Comparison of ENCODE assay signal across 24 cellular contexts in genomic region chr5:60177596-60177995, GRCh38.
A peak's percentile ranks its signal among the peaks of the same experiment; 100 is the strongest.
DNase-seq lines count a peak whose midpoint lies in the region; ATAC-seq, FAIRE-seq and TF ChIP-seq lines count a peak whose summit lies in the region.
"Had no signal": no experiment of that assay in that cellular context is flagged by ENCODE, and none has a peak within 500 bp of the region (broad histone marks: within the 10 kb centered on the region; RNA-seq: fewer than 3 reads in every experiment).

No MANE protein-coding gene starts in this region.

- DNase-seq in HTR-8/SVneo (ENCODE audit: insufficient read length, low spot score) (peak; percentile 2), chondrocyte (ENCODE audit: low spot score) (no peak), osteocyte (ENCODE audit: extremely low spot score, unreplicated experiment) (no peak), KBM-7 (no peak)
- no peak for DNase-seq in CD8-positive, alpha-beta T cell
- DNase-seq in activated CD4-positive, alpha-beta memory T cell treated with anti-CD3 and anti-CD28 coated beads for 36 hours: no peak
- DNase-seq: ACHN; C1 segment of cervical spinal cord; DND-41; GDM1; H7; Kasumi-1; NCI-H1105; NCI-H2081 treated with DMSO at 0.1 percent for 48 hours; NCI-H510A; NCI-H748 treated with DMSO at 0.1 percent for 48 hours; NK-92 treated with Interleukin-12 subunit alpha and Interleukin-12 subunit beta, amount 100 ng/mL, for 24 hours; Peyer's patch; Right ventricle myocardium superior had no signal

- H3K4me1 Mint-ChIP-seq in chondrocyte (ENCODE audit: low read depth) (peaks cover 28% of the 10 kb centered on the region), osteocyte (ENCODE audit: unreplicated experiment) (peaks cover 37% of the 10 kb centered on the region)
- H3K4me1 Mint-ChIP-seq in CD8-positive, alpha-beta T cell (ENCODE audit: low read depth): no peaks in the 10 kb centered on the region
- no peaks in the 10 kb centered on the region for H3K4me1 Mint-ChIP-seq in activated CD4-positive, alpha-beta memory T cell treated with anti-CD3 and anti-CD28 coated beads for 36 hours (ENCODE audit: low read depth)

- H3K9me3 ChIP-seq in CD8-positive, alpha-beta T cell (ENCODE audit: low read length): no peaks in the 10 kb centered on the region
- H3K9me3 ChIP-seq: Peyer's patch had no signal

- no peaks in the 10 kb centered on the region for H3K27me3 ChIP-seq in CD8-positive, alpha-beta T cell (ENCODE audit: insufficient read depth, low read length)
- H3K27me3 ChIP-seq: Peyer's patch had no signal

- H3K9me3 Mint-ChIP-seq in chondrocyte (ENCODE audit: low read depth) (peaks cover 21% of the 10 kb centered on the region), osteocyte (ENCODE audit: unreplicated experiment) (peaks cover 15% of the 10 kb centered on the region)
- H3K9me3 Mint-ChIP-seq in CD8-positive, alpha-beta T cell: peaks cover 9% of the 10 kb centered on the region
- H3K9me3 Mint-ChIP-seq in activated CD4-positive, alpha-beta memory T cell treated with anti-CD3 and anti-CD28 coated beads for 36 hours: peaks cover 10% of the 10 kb centered on the region

- H3K27me3 Mint-ChIP-seq in chondrocyte (ENCODE audit: low read depth) (no peaks in the 10 kb centered on the region), osteocyte (ENCODE audit: unreplicated experiment) (no peaks in the 10 kb centered on the region)
- H3K27me3 Mint-ChIP-seq in CD8-positive, alpha-beta T cell (ENCODE audit: low read depth): no peaks in the 10 kb centered on the region
- H3K27me3 Mint-ChIP-seq in activated CD4-positive, alpha-beta memory T cell treated with anti-CD3 and anti-CD28 coated beads for 36 hours: no peaks in the 10 kb centered on the region
- H3K27me3 Mint-ChIP-seq: IgD-negative memory B cell had no signal

- H3K4me3 ChIP-seq in CD8-positive, alpha-beta T cell (ENCODE audit: low read depth, low read length): no peak overlapping the region
- H3K4me3 ChIP-seq: Peyer's patch had no signal

- peak; percentile 88 for ATAC-seq in SK-N-SH treated with all-trans-retinoic acid at 6 μM for 48 hours
- no peak for ATAC-seq in CD8-positive, alpha-beta T cell
- ATAC-seq in GM19324 (IDR thresholded peaks at IDR 0.05; ENCODE audit: low FRiP score, unreplicated experiment): no peak

- intact Hi-C loops in CD8-positive, alpha-beta T cell (cut with DNase I, micrococcal nuclease): no loop called here
- intact Hi-C loops in activated CD4-positive, alpha-beta memory T cell treated with anti-CD3 and anti-CD28 coated beads for 36 hours (cut with micrococcal nuclease): no loop called here

- no peaks in the 10 kb centered on the region for H3K36me3 ChIP-seq in CD8-positive, alpha-beta T cell (ENCODE audit: insufficient read depth, low read length)
- H3K36me3 ChIP-seq: Peyer's patch had no signal

- TF ChIP-seq CTCF in chondrocyte (IDR thresholded peaks at IDR 0.05): no peak
- no peak for TF ChIP-seq CTCF in osteocyte (IDR thresholded peaks at IDR 0.05)
- no peak for TF ChIP-seq CTCF in CD8-positive, alpha-beta T cell (IDR thresholded peaks at IDR 0.05)

- no peak overlapping the region for H3K4me3 Mint-ChIP-seq in chondrocyte (ENCODE audit: unreplicated experiment)
- H3K4me3 Mint-ChIP-seq in osteocyte (ENCODE audit: unreplicated experiment): no peak overlapping the region
- no peak overlapping the region for H3K4me3 Mint-ChIP-seq in CD8-positive, alpha-beta T cell
- no peak overlapping the region for H3K4me3 Mint-ChIP-seq in activated CD4-positive, alpha-beta memory T cell treated with anti-CD3 and anti-CD28 coated beads for 36 hours
- H3K4me3 Mint-ChIP-seq: IgD-negative memory B cell had no signal

- in situ Hi-C loops in KBM-7 (cut with MboI; ENCODE audit: low pct_unique_long_range_greater_than_20kb, low sequenced_read_pairs): no loop called here

- H3K27ac Mint-ChIP-seq in chondrocyte (ENCODE audit: unreplicated experiment) (peak overlapping the region; percentile 30), osteocyte (ENCODE audit: unreplicated experiment) (peak overlapping the region; percentile 73)
- no peak overlapping the region for H3K27ac Mint-ChIP-seq in CD8-positive, alpha-beta T cell
- no peak overlapping the region for H3K27ac Mint-ChIP-seq in activated CD4-positive, alpha-beta memory T cell treated with anti-CD3 and anti-CD28 coated beads for 36 hours
- H3K27ac Mint-ChIP-seq: IgD-negative memory B cell had no signal

- CTCF ChIA-PET in CD8-positive, alpha-beta T cell (lab: Charles Lee): no interaction called here
- CTCF ChIA-PET in activated CD4-positive, alpha-beta memory T cell treated with anti-CD3 and anti-CD28 coated beads for 36 hours (lab: Charles Lee): no interaction called here

- peaks cover 8% of the 10 kb centered on the region for H3K36me3 Mint-ChIP-seq in chondrocyte (ENCODE audit: low read depth)
- H3K36me3 Mint-ChIP-seq in osteocyte (ENCODE audit: unreplicated experiment): peaks cover 19% of the 10 kb centered on the region
- H3K36me3 Mint-ChIP-seq in CD8-positive, alpha-beta T cell: no peaks in the 10 kb centered on the region
- H3K36me3 Mint-ChIP-seq in activated CD4-positive, alpha-beta memory T cell treated with anti-CD3 and anti-CD28 coated beads for 36 hours: no peaks in the 10 kb centered on the region

- no peak overlapping the region for H3K27ac ChIP-seq in CD8-positive, alpha-beta T cell (ENCODE audit: low read depth, low read length)
- H3K27ac ChIP-seq: HL-60, Peyer's patch had no signal

- POLR2A ChIA-PET in CD8-positive, alpha-beta T cell (lab: Charles Lee): no interaction called here
- POLR2A ChIA-PET in activated CD4-positive, alpha-beta memory T cell treated with anti-CD3 and anti-CD28 coated beads for 36 hours (lab: Charles Lee): no interaction called here

- FAIRE-seq in HTR-8/SVneo (lab: Jason Lieb, UNC): no peak
- FAIRE-seq: D721Med had no signal

- no peaks in the 10 kb centered on the region for H3K4me1 ChIP-seq in CD8-positive, alpha-beta T cell (ENCODE audit: insufficient read depth, low read length)
- H3K4me1 ChIP-seq: Peyer's patch had no signal

TF ChIP-seq in SK-N-SH treated with all-trans-retinoic acid at 6 μM for 48 hours, 23 proteins besides CTCF, POLR2A, EP300 and RAD21 (continues in another document):
- TF ChIP-seq TOX (CRISPR knock-in tag; IDR thresholded peaks at IDR 0.05; ENCODE audit: borderline replicate concordance) (no peak), CSRNP3 (CRISPR knock-in tag; IDR thresholded peaks at IDR 0.05) (no peak), GLIS3 (CRISPR knock-in tag; IDR thresholded peaks at IDR 0.05) (no peak), RARB (CRISPR knock-in tag; IDR thresholded peaks at IDR 0.05) (no peak), ESRRG (CRISPR knock-in tag; IDR thresholded peaks at IDR 0.05) (no peak), ARNTL (CRISPR knock-in tag; IDR thresholded peaks at IDR 0.05; ENCODE audit: borderline replicate concordance, low read depth) (no peak), POU6F1 (CRISPR knock-in tag; IDR thresholded peaks at IDR 0.05; ENCODE audit: borderline replicate concordance, low read depth) (no peak), ZNF565 (CRISPR knock-in tag; conservative IDR thresholded peaks at IDR 0.05; ENCODE audit: low read depth) (no peak), CREB5 (CRISPR knock-in tag; IDR thresholded peaks at IDR 0.05; ENCODE audit: low read depth) (no peak), ZFP30 (CRISPR knock-in tag; IDR thresholded peaks at IDR 0.05) (no peak), ZC3H10 (CRISPR knock-in tag; IDR thresholded peaks at IDR 0.05) (no peak), TCF4 (CRISPR knock-in tag; IDR thresholded peaks at IDR 0.05; ENCODE audit: borderline replicate concordance) (no peak), ZNF8 (CRISPR knock-in tag; IDR thresholded peaks at IDR 0.05) (no peak)

Comparison
In these comparisons a context has a peak if more than half of its experiments do, and no peak if none do; other contexts are left out.
1. H3K27ac Mint-ChIP-seq: peak in chondrocyte (single experiment) and osteocyte (single experiment); none in CD8-positive, alpha-beta T cell (single experiment) and activated CD4-positive, alpha-beta memory T cell treated with anti-CD3 and anti-CD28 coated beads for 36 hours (single experiment).